ENCODE assay signal across 8 cellular contexts in the genomic region with DNA sequence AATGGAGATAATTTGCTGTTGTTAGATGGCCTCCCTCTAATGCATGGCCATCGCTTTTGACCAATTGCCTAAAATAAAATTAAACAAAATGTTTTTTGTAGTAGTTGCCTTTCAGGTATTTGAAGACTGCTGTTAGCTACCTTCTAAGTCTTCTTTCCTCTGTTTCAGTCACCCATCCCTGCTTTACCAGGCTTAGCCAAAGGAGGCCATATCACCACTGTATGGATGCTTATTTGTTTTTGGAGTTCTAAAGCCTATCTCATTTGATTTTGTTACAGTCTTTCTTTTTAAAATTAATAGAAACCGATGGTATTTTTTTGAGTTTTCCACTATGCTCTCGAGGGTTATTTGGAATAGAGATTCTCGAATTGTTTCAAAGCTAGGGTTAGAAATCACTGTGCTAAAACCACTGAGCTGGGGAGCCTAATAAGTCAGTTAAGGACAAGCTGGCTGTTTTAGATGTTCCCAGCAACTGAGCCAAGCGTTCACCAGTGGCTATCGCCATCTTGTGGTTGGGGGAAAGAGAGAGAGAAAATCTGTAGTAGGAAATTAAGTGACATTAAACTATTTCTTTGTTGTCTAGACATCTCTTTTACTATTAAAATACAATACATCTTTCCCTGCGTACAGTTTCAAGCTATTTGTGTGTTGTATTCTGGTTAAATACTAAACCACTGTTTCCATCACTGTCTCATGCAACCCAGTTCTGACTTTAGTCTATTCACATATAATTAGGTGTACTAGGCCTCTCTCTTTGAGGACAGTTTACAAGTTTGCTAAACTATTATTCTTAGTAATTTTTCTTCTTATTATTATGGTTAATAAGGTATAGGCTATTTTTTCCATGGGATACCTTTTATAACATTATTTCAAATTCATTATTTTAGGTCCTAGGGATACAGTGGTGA. TPM values are rescaled to one million over a fixed set of nuclear protein-coding genes. Genes with fewer than 3 reads are reported as not detected.
DNase-seq lines count a peak whose midpoint lies in the region; ATAC-seq, FAIRE-seq and TF ChIP-seq lines count a peak whose summit lies in the region.

No MANE protein-coding gene starts in this region.

- no peak for FAIRE-seq in GM12892 (lab: Jason Lieb, UNC)

- no peak overlapping the region for H3K27ac Mint-ChIP-seq in WTC11

- H3K4me3 ChIP-seq in AG04450 (ENCODE audit: low read depth, low read length) = no peak overlapping the region
- no peak overlapping the region for H3K4me3 ChIP-seq in MG63
- H3K4me3 ChIP-seq in left ventricle myocardium inferior = no peak overlapping the region
- H3K4me3 ChIP-seq in skeletal muscle cell (ENCODE audit: low read depth, low read length) = no peak overlapping the region

- H3K27me3 ChIP-seq in AG04450 (ENCODE audit: control insufficient read depth, insufficient read depth, low read length) = no peaks in the 10 kb centered on the region
- H3K27me3 ChIP-seq in MG63 = no peaks in the 10 kb centered on the region
- no peaks in the 10 kb centered on the region for H3K27me3 ChIP-seq in left ventricle myocardium inferior (ENCODE audit: low read depth)

- no peaks in the 10 kb centered on the region for H3K4me1 Mint-ChIP-seq in WTC11

- no peaks in the 10 kb centered on the region for H3K36me3 ChIP-seq in MG63
- H3K36me3 ChIP-seq in left ventricle myocardium inferior = no peaks in the 10 kb centered on the region

- no peaks in the 10 kb centered on the region for H3K27me3 Mint-ChIP-seq in WTC11 (ENCODE audit: low read depth)

- peak; percentile 83 for ATAC-seq in WTC11
- ATAC-seq in GM21786 (IDR thresholded peaks at IDR 0.05; ENCODE audit: unreplicated experiment) = no peak

- TF ChIP-seq POLR2A in GM12892 (IDR thresholded peaks at IDR 0.05; ENCODE audit: low read depth, low read length) = no peak

- no peaks in the 10 kb centered on the region for H3K4me1 ChIP-seq in left ventricle myocardium inferior

- H3K9me3 ChIP-seq in AG04450 (ENCODE audit: control insufficient read depth, insufficient read depth, low read length) (no peaks in the 10 kb centered on the region), MG63 (no peaks in the 10 kb centered on the region), left ventricle myocardium inferior (replicated peaks) (no peaks in the 10 kb centered on the region)

- no peaks in the 10 kb centered on the region for H3K9me3 Mint-ChIP-seq in WTC11

- H3K36me3 Mint-ChIP-seq in WTC11 = no peaks in the 10 kb centered on the region

- POLR2A ChIA-PET in AG04450 (lab: Yijun Ruan, JAX) (no interaction called here), WTC11 (lab: Charles Lee) (interaction anchor here (1.0 kb wide), 1 partner anchor 114 kb away, joined by 3 read pairs; no protein-coding TSS in a partner anchor)

- DNase-seq in AG04450 (ENCODE audit: low read depth, low spot score) = no peak
- peak; percentile 52 for DNase-seq in GM03348 (ENCODE audit: low spot score)
- peak; percentile 11 for DNase-seq in MG63
- DNase-seq in WTC11 (ENCODE audit: low spot score) = peak; percentile 41
- DNase-seq in left ventricle myocardium inferior = no peak
- peak; percentile 1 for DNase-seq in skeletal muscle cell (ENCODE audit: low read depth)
- DNase-seq in GM12892 (ENCODE audit: insufficient read length) = no peak

- H3K4me3 Mint-ChIP-seq in WTC11 = no peak overlapping the region

- H3K27ac ChIP-seq in AG04450 (ENCODE audit: low read depth, low read length) (no peak overlapping the region), left ventricle myocardium inferior (replicated peaks) (no peak overlapping the region)

- CTCF ChIA-PET in AG04450 (lab: Charles Lee) (interaction anchor here (0.6 to 1.5 kb wide), 12 partner anchors 9 to 611 kb away, joined by 3 to 10 read pairs (median 4); no protein-coding TSS in a partner anchor), WTC11 (lab: Charles Lee) (interaction anchor here (0.5 to 1.3 kb wide), 20 partner anchors 9 to 610 kb away, joined by 3 to 34 read pairs (median 3); partner anchors contain the start of genes GPR158 and PRTFDC1)

- peak; percentile 66 for TF ChIP-seq CTCF in AG04450 (IDR thresholded peaks at IDR 0.05; ENCODE audit: low read depth, low read length)
- no peak; the same call in 1 of the 2 replicates for TF ChIP-seq CTCF in WTC11 (IDR thresholded peaks at IDR 0.05)
- TF ChIP-seq CTCF in left ventricle myocardium inferior (IDR thresholded peaks at IDR 0.05; ENCODE audit: borderline replicate concordance) = peak; percentile 72

- intact Hi-C loops in left ventricle myocardium inferior (cut with micrococcal nuclease) = no loop called here

TF ChIP-seq in WTC11, 78 proteins besides CTCF, POLR2A, EP300 and RAD21 (continues in another document):
- TF ChIP-seq, protein P1, sequence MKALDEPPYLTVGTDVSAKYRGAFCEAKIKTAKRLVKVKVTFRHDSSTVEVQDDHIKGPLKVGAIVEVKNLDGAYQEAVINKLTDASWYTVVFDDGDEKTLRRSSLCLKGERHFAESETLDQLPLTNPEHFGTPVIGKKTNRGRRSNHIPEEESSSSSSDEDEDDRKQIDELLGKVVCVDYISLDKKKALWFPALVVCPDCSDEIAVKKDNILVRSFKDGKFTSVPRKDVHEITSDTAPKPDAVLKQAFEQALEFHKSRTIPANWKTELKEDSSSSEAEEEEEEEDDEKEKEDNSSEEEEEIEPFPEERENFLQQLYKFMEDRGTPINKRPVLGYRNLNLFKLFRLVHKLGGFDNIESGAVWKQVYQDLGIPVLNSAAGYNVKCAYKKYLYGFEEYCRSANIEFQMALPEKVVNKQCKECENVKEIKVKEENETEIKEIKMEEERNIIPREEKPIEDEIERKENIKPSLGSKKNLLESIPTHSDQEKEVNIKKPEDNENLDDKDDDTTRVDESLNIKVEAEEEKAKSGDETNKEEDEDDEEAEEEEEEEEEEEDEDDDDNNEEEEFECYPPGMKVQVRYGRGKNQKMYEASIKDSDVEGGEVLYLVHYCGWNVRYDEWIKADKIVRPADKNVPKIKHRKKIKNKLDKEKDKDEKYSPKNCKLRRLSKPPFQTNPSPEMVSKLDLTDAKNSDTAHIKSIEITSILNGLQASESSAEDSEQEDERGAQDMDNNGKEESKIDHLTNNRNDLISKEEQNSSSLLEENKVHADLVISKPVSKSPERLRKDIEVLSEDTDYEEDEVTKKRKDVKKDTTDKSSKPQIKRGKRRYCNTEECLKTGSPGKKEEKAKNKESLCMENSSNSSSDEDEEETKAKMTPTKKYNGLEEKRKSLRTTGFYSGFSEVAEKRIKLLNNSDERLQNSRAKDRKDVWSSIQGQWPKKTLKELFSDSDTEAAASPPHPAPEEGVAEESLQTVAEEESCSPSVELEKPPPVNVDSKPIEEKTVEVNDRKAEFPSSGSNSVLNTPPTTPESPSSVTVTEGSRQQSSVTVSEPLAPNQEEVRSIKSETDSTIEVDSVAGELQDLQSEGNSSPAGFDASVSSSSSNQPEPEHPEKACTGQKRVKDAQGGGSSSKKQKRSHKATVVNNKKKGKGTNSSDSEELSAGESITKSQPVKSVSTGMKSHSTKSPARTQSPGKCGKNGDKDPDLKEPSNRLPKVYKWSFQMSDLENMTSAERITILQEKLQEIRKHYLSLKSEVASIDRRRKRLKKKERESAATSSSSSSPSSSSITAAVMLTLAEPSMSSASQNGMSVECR (CRISPR knock-in tag; IDR thresholded peaks at IDR 0.05; ENCODE audit: borderline replicate concordance) = no peak
- TF ChIP-seq NR3C1 (CRISPR knock-in tag; conservative IDR thresholded peaks at IDR 0.05; ENCODE audit: low read depth) = no peak
- TF ChIP-seq, protein P2, sequence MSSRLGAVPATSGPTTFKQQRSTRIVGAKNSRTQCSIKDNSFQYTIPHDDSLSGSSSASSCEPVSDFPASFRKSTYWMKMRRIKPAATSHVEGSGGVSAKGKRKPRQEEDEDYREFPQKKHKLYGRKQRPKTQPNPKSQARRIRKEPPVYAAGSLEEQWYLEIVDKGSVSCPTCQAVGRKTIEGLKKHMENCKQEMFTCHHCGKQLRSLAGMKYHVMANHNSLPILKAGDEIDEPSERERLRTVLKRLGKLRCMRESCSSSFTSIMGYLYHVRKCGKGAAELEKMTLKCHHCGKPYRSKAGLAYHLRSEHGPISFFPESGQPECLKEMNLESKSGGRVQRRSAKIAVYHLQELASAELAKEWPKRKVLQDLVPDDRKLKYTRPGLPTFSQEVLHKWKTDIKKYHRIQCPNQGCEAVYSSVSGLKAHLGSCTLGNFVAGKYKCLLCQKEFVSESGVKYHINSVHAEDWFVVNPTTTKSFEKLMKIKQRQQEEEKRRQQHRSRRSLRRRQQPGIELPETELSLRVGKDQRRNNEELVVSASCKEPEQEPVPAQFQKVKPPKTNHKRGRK (CRISPR knock-in tag; IDR thresholded peaks at IDR 0.05; ENCODE audit: borderline replicate concordance) = no peak
- TF ChIP-seq SP1 (CRISPR knock-in tag; conservative IDR thresholded peaks at IDR 0.05) = no peak
- TF ChIP-seq MXD4 (CRISPR knock-in tag; IDR thresholded peaks at IDR 0.05; ENCODE audit: borderline replicate concordance) = no peak
- TF ChIP-seq USF1 (CRISPR knock-in tag; IDR thresholded peaks at IDR 0.05) = no peak
- no peak for TF ChIP-seq TEAD4 (CRISPR knock-in tag; IDR thresholded peaks at IDR 0.05)
- TF ChIP-seq ZNF671 (CRISPR knock-in tag; IDR thresholded peaks at IDR 0.05) = no peak
- TF ChIP-seq OVOL2 (CRISPR knock-in tag; IDR thresholded peaks at IDR 0.05; ENCODE audit: borderline replicate concordance) = no peak
- no peak for TF ChIP-seq RORB (CRISPR knock-in tag; IDR thresholded peaks at IDR 0.05)
- no peak for TF ChIP-seq MYBL2 (CRISPR knock-in tag; IDR thresholded peaks at IDR 0.05)
- TF ChIP-seq TEAD1 (CRISPR knock-in tag; IDR thresholded peaks at IDR 0.05) = no peak
- no peak for TF ChIP-seq NFATC4 (CRISPR knock-in tag; IDR thresholded peaks at IDR 0.05)
- TF ChIP-seq ELF4 (CRISPR knock-in tag; IDR thresholded peaks at IDR 0.05; ENCODE audit: low read depth) = no peak

RNA-seq across cellular contexts. Expression of gene GPR158, which starts 52.2 kb away (rescaled TPM):
- polyA plus RNA-seq in AG04450 (2011; rRNA removed) = not detected in 2 replicates
- polyA minus RNA-seq in AG04450 (2011; rRNA and poly(A)+ RNA removed) = not detected in 2 replicates
- total RNA-seq in MG63 (2014; rRNA removed; shearing (Covaris generic); ENCODE audit: low replicate concordance) = not detected in 2 replicates
- total RNA-seq in WTC11 (2021) = 0.34 to 0.63 TPM (median 0.44 TPM) in 3 replicates
- not detected for total RNA-seq in left ventricle myocardium inferior
- not detected for polyA plus RNA-seq in GM12892 (2012; ENCODE audit: missing spikeins)

Comparison
In these comparisons a context has a peak if more than half of its experiments do, and no peak if none do; other contexts are left out.
1. DNase-seq: peak in GM03348 (single experiment), MG63 (single experiment), WTC11 (single experiment) and skeletal muscle cell (single experiment); none in AG04450 (single experiment), left ventricle myocardium inferior (single experiment) and GM12892 (single experiment).